ENCODE assay signal across 10 cellular contexts in the genomic region with DNA sequence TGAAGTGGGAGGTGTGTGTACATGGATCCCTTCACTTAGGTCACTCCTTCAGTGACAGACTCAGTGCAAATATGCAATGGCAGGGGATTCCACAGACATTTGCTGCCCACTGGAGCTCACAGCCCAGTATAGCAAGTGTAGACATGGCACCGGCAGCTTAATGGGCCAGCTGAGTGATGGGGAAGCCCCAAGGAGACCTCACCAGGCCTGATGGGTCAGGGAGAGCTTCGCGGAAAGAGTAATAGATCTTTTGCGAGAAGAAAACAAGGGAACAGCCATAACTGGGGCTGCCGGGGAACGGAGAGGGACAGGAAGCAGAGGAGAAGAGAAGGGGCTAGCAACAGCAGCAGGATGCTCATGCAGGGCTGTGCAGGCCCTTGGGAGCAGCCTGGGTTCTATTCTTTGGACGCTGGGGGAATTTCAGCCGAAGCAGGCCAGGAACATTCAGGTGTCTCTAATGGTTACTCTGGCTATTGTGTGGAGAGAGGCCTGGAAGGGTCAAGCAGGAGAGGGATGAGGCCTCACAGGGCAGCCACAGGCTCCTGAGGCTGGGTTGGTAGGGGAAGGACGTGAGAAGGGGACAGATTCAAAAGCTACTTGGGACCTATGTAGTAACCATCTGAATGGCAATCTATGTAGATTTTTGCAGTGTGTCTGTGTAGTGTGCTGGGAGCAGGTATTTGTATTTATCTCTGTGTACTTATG. TPM values are rescaled to one million over a fixed set of nuclear protein-coding genes. Genes with fewer than 3 reads are reported as not detected.
A peak's percentile ranks its signal among the peaks of the same experiment; 100 is the strongest.
DNase-seq lines count a peak whose midpoint lies in the region; ATAC-seq, FAIRE-seq and TF ChIP-seq lines count a peak whose summit lies in the region.
"Had no signal": no experiment of that assay in that cellular context is flagged by ENCODE, and none has a peak within 500 bp of the region (broad histone marks: within the 10 kb centered on the region; RNA-seq: fewer than 3 reads in every experiment).

No MANE protein-coding gene starts in this region.

- no peak for TF ChIP-seq POLR2A in GM12892 (IDR thresholded peaks at IDR 0.05; ENCODE audit: low read depth, low read length)

- POLR2A ChIA-PET in AG04449 (lab: Yijun Ruan, JAX) = interaction anchor here (1.2 to 2.6 kb wide), 3 partner anchors 16 to 148 kb away, joined by 3 to 9 read pairs (median 4); no protein-coding TSS in a partner anchor
- POLR2A ChIA-PET in GM10248 (lab: Yijun Ruan, JAX) = no interaction called here
- POLR2A ChIA-PET in activated CD8-positive, alpha-beta T cell treated with anti-CD3 and anti-CD28 coated beads for 36 hours (lab: Charles Lee) = interaction anchor here (0.6 to 3.1 kb wide), 12 partner anchors 9 to 178 kb away, joined by 3 to 13 read pairs (median 4); no protein-coding TSS in a partner anchor
- POLR2A ChIA-PET in OCI-LY7 (lab: Charles Lee) = interaction anchor here (0.7 kb wide), 1 partner anchor 8 kb away, joined by 6 read pairs; no protein-coding TSS in a partner anchor

- no peaks in the 10 kb centered on the region for H3K9me3 Mint-ChIP-seq in activated CD8-positive, alpha-beta T cell treated with anti-CD3 and anti-CD28 coated beads for 36 hours
- H3K9me3 Mint-ChIP-seq in immature natural killer cell = no peaks in the 10 kb centered on the region

- peak overlapping the region; percentile 22 for H3K27ac Mint-ChIP-seq in activated CD8-positive, alpha-beta T cell treated with anti-CD3 and anti-CD28 coated beads for 36 hours
- peak overlapping the region; percentile 48 to 92 (median 86) for H3K27ac Mint-ChIP-seq in immature natural killer cell

- H4K20me1 ChIP-seq in OCI-LY7 (ENCODE audit: insufficient read depth, low read length) = no peaks in the 10 kb centered on the region

- H3K27ac ChIP-seq in OCI-LY7 (ENCODE audit: low read depth, low read length, poor library complexity, severe bottlenecking) = no peak overlapping the region

- CTCF ChIA-PET in AG04449 (lab: Yijun Ruan, JAX) = interaction anchor here (0.7 to 36.5 kb wide), 15 partner anchors 8 to 163 kb away, joined by 3 to 1500 read pairs (median 12); no protein-coding TSS in a partner anchor
- CTCF ChIA-PET in GM10248 (lab: Yijun Ruan, JAX) = interaction anchor here (0.7 to 26.3 kb wide), 15 partner anchors 7 to 447 kb away, joined by 3 to 882 read pairs (median 6); no protein-coding TSS in a partner anchor
- CTCF ChIA-PET in activated CD8-positive, alpha-beta T cell treated with anti-CD3 and anti-CD28 coated beads for 36 hours (lab: Charles Lee) = interaction anchor here (1.0 to 38.2 kb wide), 22 partner anchors 9 to 158 kb away, joined by 3 to 1049 read pairs (median 8); no protein-coding TSS in a partner anchor
- CTCF ChIA-PET in OCI-LY7 (lab: Charles Lee; ENCODE audit: unreplicated experiment) = interaction anchor here (0.6 to 4.2 kb wide), 4 partner anchors 10 to 101 kb away, joined by 3 to 18 read pairs (median 3); no protein-coding TSS in a partner anchor

- H3K36me3 Mint-ChIP-seq in activated CD8-positive, alpha-beta T cell treated with anti-CD3 and anti-CD28 coated beads for 36 hours (ENCODE audit: low read depth) = peaks cover 45% of the 10 kb centered on the region
- peaks cover 0 to 14% (median 4%) of the 10 kb centered on the region in 3 donors for H3K36me3 Mint-ChIP-seq in immature natural killer cell

- no peak overlapping the region for H3K4me3 Mint-ChIP-seq in activated CD8-positive, alpha-beta T cell treated with anti-CD3 and anti-CD28 coated beads for 36 hours
- H3K4me3 Mint-ChIP-seq in immature natural killer cell = no peak overlapping the region

- peaks cover 70% of the 10 kb centered on the region for H3K4me1 Mint-ChIP-seq in activated CD8-positive, alpha-beta T cell treated with anti-CD3 and anti-CD28 coated beads for 36 hours (ENCODE audit: low read depth)
- peaks cover 56 to 66% of the 10 kb centered on the region in 2 donors for H3K4me1 Mint-ChIP-seq in immature natural killer cell

- no peaks in the 10 kb centered on the region for H3K79me2 ChIP-seq in OCI-LY7 (ENCODE audit: insufficient read depth, low read depth, low read length)

- BruUV-seq in OCI-LY7 (replicated peaks; lab: Mats Ljungman, UMichigan) = no TSS peak

- H3K9me3 ChIP-seq in OCI-LY7 (ENCODE audit: low read length) = no peaks in the 10 kb centered on the region

- no peak overlapping the region for H2AFZ ChIP-seq in OCI-LY7 (ENCODE audit: low read length)

- no peaks in the 10 kb centered on the region for H3K27me3 Mint-ChIP-seq in activated CD8-positive, alpha-beta T cell treated with anti-CD3 and anti-CD28 coated beads for 36 hours
- peaks cover 14 to 29% (median 25%) of the 10 kb centered on the region in 3 donors for H3K27me3 Mint-ChIP-seq in immature natural killer cell (ENCODE audit: low read depth in 3 of 3)

- TF ChIP-seq CTCF in AG04449 (IDR thresholded peaks at IDR 0.05; ENCODE audit: insufficient read depth, low read length, missing control alignments) (peak; percentile 44), GM10248 (IDR thresholded peaks at IDR 0.05; ENCODE audit: control extremely low read depth, extremely low read depth, low read depth, missing control alignments) (peak; percentile 24), OCI-LY7 (conservative IDR thresholded peaks at IDR 0.05; ENCODE audit: low read length) (no peak)
- TF ChIP-seq CTCF in activated CD8-positive, alpha-beta T cell treated with anti-CD3 and anti-CD28 coated beads for 36 hours (IDR thresholded peaks at IDR 0.05) = no peak

- no peak for FAIRE-seq in GM12892 (lab: Jason Lieb, UNC)
- FAIRE-seq: HTR-8/SVneo had no signal

- no peak overlapping the region for H3K4me3 ChIP-seq in AG04449 (ENCODE audit: low read depth, low read length)
- H3K4me3 ChIP-seq in OCI-LY7 (ENCODE audit: low read depth, low read length, poor library complexity, severe bottlenecking) = no peak overlapping the region

- ATAC-seq in activated CD8-positive, alpha-beta T cell treated with anti-CD3 and anti-CD28 coated beads for 36 hours = no peak

- H3K4me2 ChIP-seq in OCI-LY7 (ENCODE audit: low read length) = no peak overlapping the region

- intact Hi-C loops in activated CD8-positive, alpha-beta T cell treated with anti-CD3 and anti-CD28 coated beads for 36 hours (cut with micrococcal nuclease) = loop anchor here (2.0 kb wide), 1 partner anchor 41 kb away; no protein-coding TSS in a partner anchor
- intact Hi-C loops in OCI-LY7 (cut with micrococcal nuclease; ENCODE audit: unreplicated experiment) = loop anchor here (2.0 kb wide), 1 partner anchor 39 kb away; no protein-coding TSS in a partner anchor

- H3K36me3 ChIP-seq in OCI-LY7 (ENCODE audit: insufficient read depth, low read length) = peaks cover 56% of the 10 kb centered on the region

- no peak for DNase-seq in AG04449 (ENCODE audit: low read depth, low spot score)
- no peak for DNase-seq in GM10248 (ENCODE audit: extremely low spot score)
- no peak for DNase-seq in activated CD8-positive, alpha-beta T cell treated with anti-CD3 and anti-CD28 coated beads for 36 hours
- DNase-seq in immature natural killer cell = no peak
- DNase-seq in HK-2 (ENCODE audit: unreplicated experiment) = no peak
- DNase-seq in GM12892 (ENCODE audit: insufficient read length) = no peak
- DNase-seq in NCI-H345 (lab: John Stamatoyannopoulos, UW) = no peak
- DNase-seq in OCI-LY7 (ENCODE audit: low spot score) = no peak
- DNase-seq: GOT3 had no signal

- no peaks in the 10 kb centered on the region for H3K9me2 ChIP-seq in OCI-LY7 (ENCODE audit: insufficient read depth, low read length)

- H3K4me1 ChIP-seq in OCI-LY7 (ENCODE audit: insufficient read depth, low read length, poor library complexity, severe bottlenecking) = peaks cover 15% of the 10 kb centered on the region

RNA-seq across cellular contexts. Expression of a gene that starts 27.0 kb away (rescaled TPM):
- 10 to 100 TPM; 47.4 to 50.3 TPM for total RNA-seq in activated CD8-positive, alpha-beta T cell treated with anti-CD3 and anti-CD28 coated beads for 36 hours
- polyA plus RNA-seq in immature natural killer cell = 10 to 100 TPM; 14.9 to 50.9 (median 38.2) TPM
- polyA plus RNA-seq in GM12892 (2012; ENCODE audit: missing spikeins) = 39.3 TPM
- 0.39 and 1.1 TPM in 2 replicates for total RNA-seq in OCI-LY7 (2014; rRNA removed; shearing (Covaris generic))
- 0.97 and 1.9 TPM in 2 replicates for total RNA-seq in OCI-LY7 (2022)

RNA-seq across cellular contexts. Expression of a gene that starts 35.3 kb away (rescaled TPM):
- 100 to 1,000 TPM; 235 to 242 TPM for total RNA-seq in activated CD8-positive, alpha-beta T cell treated with anti-CD3 and anti-CD28 coated beads for 36 hours
- polyA plus RNA-seq in immature natural killer cell = 1,000 to 10,000 TPM in 2 of 3 donors, 100 to 1,000 TPM in 1; 955 to 1,349 (median 1,131) TPM
- 557 TPM for polyA plus RNA-seq in GM12892 (2012; ENCODE audit: missing spikeins)
- 129 and 142 TPM in 2 replicates for total RNA-seq in OCI-LY7 (2014; rRNA removed; shearing (Covaris generic))
- total RNA-seq in OCI-LY7 (2022) = 188 and 204 TPM in 2 replicates

Comparison
In these comparisons a context has a peak if more than half of its experiments do, and no peak if none do; other contexts are left out.
1. CTCF ChIP-seq: peak in AG04449 (single experiment) and GM10248 (single experiment); none in activated CD8-positive, alpha-beta T cell treated with anti-CD3 and anti-CD28 coated beads for 36 hours (single experiment) and OCI-LY7 (single experiment).
2. RNA of a gene that starts 27.0 kb away (total RNA-seq): 47.4 to 50.3 TPM in activated CD8-positive, alpha-beta T cell treated with anti-CD3 and anti-CD28 coated beads for 36 hours; 0.39 to 1.9 TPM in OCI-LY7; every median in the first group is over 10 times any median in the second.